In genomic region chr9:108095496-108095895, GRCh38 we compare ENCODE assay signal across 21 cellular contexts.
"Had no signal": no experiment of that assay in that cellular context is flagged by ENCODE, and none has a peak within 500 bp of the region (broad histone marks: within the 10 kb centered on the region; RNA-seq: fewer than 3 reads in every experiment).

No MANE protein-coding gene starts in this region.

- DNase-seq: effector memory CD8-positive, alpha-beta T cell; esophagus squamous epithelium; foreskin fibroblast; glutamatergic neuron; islet precursor cell; natural killer cell; posterior cingulate gyrus; sigmoid colon; stimulated activated naive CD4-positive, alpha-beta T cell treated with Interleukin-2 at 50 U/mL for 16 hours; thyroid gland; uterus had no signal

- H3K4me3 Mint-ChIP-seq: dendritic cell treated with granulocyte-macrophage colony-stimulating factor and Interleukin-4, amounts not matched to agents 40 ng/mL and 50 ng/mL, for 4 days; effector memory CD8-positive, alpha-beta T cell; mesothelial cell of epicardium; natural killer cell; neural crest cell; type B pancreatic cell had no signal

- H3K4me3 ChIP-seq: esophagus squamous epithelium, gastroesophageal sphincter, right atrium auricular region, sigmoid colon, skin epidermis, suprapubic skin, thyroid gland, uterus had no signal

- H3K4me1 Mint-ChIP-seq: natural killer cell had no signal

- H3K27ac Mint-ChIP-seq: dendritic cell treated with granulocyte-macrophage colony-stimulating factor and Interleukin-4, amounts not matched to agents 40 ng/mL and 50 ng/mL, for 4 days; effector memory CD8-positive, alpha-beta T cell; mesothelial cell of epicardium; natural killer cell; type B pancreatic cell had no signal

- H3K9me3 ChIP-seq: gastroesophageal sphincter, suprapubic skin, thyroid gland, uterus had no signal

- H3K36me3 ChIP-seq: esophagus squamous epithelium, gastroesophageal sphincter, right atrium auricular region, sigmoid colon, suprapubic skin, thyroid gland, uterus had no signal

- FAIRE-seq: colon had no signal

- H3K27me3 Mint-ChIP-seq: dendritic cell treated with granulocyte-macrophage colony-stimulating factor and Interleukin-4, amounts not matched to agents 40 ng/mL and 50 ng/mL, for 4 days; type B pancreatic cell had no signal

- H3K36me3 Mint-ChIP-seq: mesothelial cell of epicardium, natural killer cell, type B pancreatic cell had no signal

- H3K4me1 ChIP-seq: gastroesophageal sphincter, right atrium auricular region, sigmoid colon, thyroid gland, uterus had no signal

- H3K9me3 Mint-ChIP-seq: dendritic cell treated with granulocyte-macrophage colony-stimulating factor and Interleukin-4, amounts not matched to agents 40 ng/mL and 50 ng/mL, for 4 days; type B pancreatic cell had no signal

- H3K27me3 ChIP-seq: esophagus squamous epithelium, gastroesophageal sphincter, right atrium auricular region, sigmoid colon, suprapubic skin, thyroid gland, uterus had no signal

- ATAC-seq: effector memory CD8-positive, alpha-beta T cell; gastroesophageal sphincter; left lobe of liver; natural killer cell had no signal

- H3K27ac ChIP-seq: gastroesophageal sphincter, right atrium auricular region, sigmoid colon, skin epidermis, suprapubic skin, thyroid gland, uterus had no signal
